10 cellular contexts compared by ENCODE assay signal in the genomic region with DNA sequence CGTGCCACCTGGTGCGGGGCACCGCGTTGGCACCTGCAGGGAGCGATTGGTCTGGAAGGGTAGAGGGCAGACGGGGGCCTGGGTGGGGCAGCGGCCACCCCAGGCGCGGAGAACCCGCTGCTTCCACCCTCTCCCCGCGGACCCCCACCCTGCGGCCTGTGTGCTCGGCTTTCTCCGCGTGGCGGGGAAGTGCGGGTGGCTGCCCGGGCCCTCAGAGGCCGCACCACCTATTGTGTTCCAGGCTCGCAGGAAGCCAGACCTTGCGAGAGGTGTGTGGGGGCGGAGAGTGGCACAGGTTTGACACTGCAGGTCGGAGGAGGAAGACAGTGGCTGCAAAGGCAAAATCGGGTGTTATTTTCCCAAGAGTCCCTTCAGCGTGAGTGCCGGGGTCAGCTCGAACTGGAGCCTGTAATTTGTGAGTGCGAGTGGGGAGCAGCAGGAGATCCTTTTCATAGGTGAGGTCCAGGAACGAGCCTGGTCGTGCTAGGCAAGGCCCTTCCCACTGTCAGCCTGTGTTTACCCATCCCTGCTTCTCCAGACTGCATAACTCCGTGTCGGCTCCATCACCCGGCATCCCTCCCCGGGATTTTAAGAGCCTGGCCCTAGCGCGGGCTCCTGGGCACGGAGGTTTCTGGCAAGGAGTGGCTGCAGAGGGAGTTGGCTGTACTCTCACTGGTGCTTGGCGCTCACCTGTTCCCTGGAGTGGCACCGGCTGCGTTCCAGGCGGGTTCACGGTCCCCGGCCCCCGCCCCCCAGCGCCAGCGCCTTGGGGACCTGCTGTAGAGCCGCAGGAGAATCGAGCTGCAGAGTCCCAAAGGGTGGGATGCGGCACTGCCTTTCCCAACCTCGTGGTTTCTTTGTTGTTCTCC. TPM values are rescaled to one million over a fixed set of nuclear protein-coding genes. Genes with fewer than 3 reads are reported as not detected.
DNase-seq lines count a peak whose midpoint lies in the region; ATAC-seq, FAIRE-seq and TF ChIP-seq lines count a peak whose summit lies in the region.
"Had no signal": no experiment of that assay in that cellular context is flagged by ENCODE, and none has a peak within 500 bp of the region (broad histone marks: within the 10 kb centered on the region; RNA-seq: fewer than 3 reads in every experiment).

No MANE protein-coding gene starts in this region.

- CTCF ChIA-PET in MCF 10A (lab: Yijun Ruan, JAX): interaction anchor here (0.6 to 1.4 kb wide), 5 partner anchors 10 to 50 kb away, joined by 3 to 5 read pairs (median 4); no protein-coding TSS in a partner anchor

- no peaks in the 10 kb centered on the region for H3K36me3 Mint-ChIP-seq in MCF 10A (ENCODE audit: insufficient read depth, unreplicated experiment)
- H3K36me3 Mint-ChIP-seq in natural killer cell: peaks cover 8% of the 10 kb centered on the region

- H3K27ac Mint-ChIP-seq in MCF 10A (ENCODE audit: low read depth, unreplicated experiment) (no peak overlapping the region), natural killer cell (no peak overlapping the region)

- intact Hi-C loops in MCF 10A (cut with micrococcal nuclease) (no loop called here), natural killer cell (cut with micrococcal nuclease) (no loop called here)

- TF ChIP-seq CTCF in MCF 10A (IDR thresholded peaks at IDR 0.05; ENCODE audit: unreplicated experiment): no peak
- TF ChIP-seq CTCF in natural killer cell (IDR thresholded peaks at IDR 0.05): no peak

- peak; percentile 65 to 82 for DNase-seq in NCI-H2081 (lab: John Stamatoyannopoulos, UW)
- DNase-seq in NCI-H2081 treated with DMSO at 0.1 percent for 48 hours (lab: John Stamatoyannopoulos, UW): no peak
- DNase-seq in NCI-H2107 treated with DMSO at 0.1 percent for 48 hours (lab: John Stamatoyannopoulos, UW; ENCODE audit: unreplicated experiment): peak; percentile 67
- DNase-seq in MCF 10A (ENCODE audit: unreplicated experiment): no peak
- no peak for DNase-seq in natural killer cell
- DNase-seq in inferior parietal cortex (ENCODE audit: extremely low spot score): no peak
- no peak for DNase-seq in HTR-8/SVneo (ENCODE audit: insufficient read length, low spot score)

- ATAC-seq in natural killer cell: peak in 2 of 3 donors; percentile 23 to 30
- no peak for ATAC-seq in HG02571 (IDR thresholded peaks at IDR 0.05; ENCODE audit: unreplicated experiment)

- H3K4me1 Mint-ChIP-seq in MCF 10A (ENCODE audit: insufficient read depth, unreplicated experiment) (no peaks in the 10 kb centered on the region), natural killer cell (peaks cover 10 to 20% of the 10 kb centered on the region in 2 donors)

- POLR2A ChIA-PET in MCF 10A (lab: Yijun Ruan, JAX): no interaction called here

- FAIRE-seq in HTR-8/SVneo (lab: Jason Lieb, UNC): no peak
- FAIRE-seq: A204.1, frontal cortex had no signal

- H3K9me3 Mint-ChIP-seq in MCF 10A (ENCODE audit: unreplicated experiment) (no peaks in the 10 kb centered on the region), natural killer cell (peaks cover 0 to 2% of the 10 kb centered on the region in 2 donors)

- H3K4me3 Mint-ChIP-seq in MCF 10A (ENCODE audit: unreplicated experiment): peak overlapping the region; percentile 75
- peak overlapping the region; percentile 84 for H3K4me3 Mint-ChIP-seq in natural killer cell

- no TSS peak for BruUV-seq in MCF 10A (replicated peaks; lab: Mats Ljungman, UMichigan)

- no peaks in the 10 kb centered on the region for H3K27me3 Mint-ChIP-seq in MCF 10A (ENCODE audit: insufficient read depth, unreplicated experiment)
- peaks cover 36 to 37% of the 10 kb centered on the region in 2 donors for H3K27me3 Mint-ChIP-seq in natural killer cell (ENCODE audit: low read depth in 2 of 2)

RNA-seq across cellular contexts. Expression of gene TBC1D30, which starts 0.9 kb away (rescaled TPM):
- total RNA-seq in MCF 10A (2022): 7.9 and 9.4 TPM in 2 replicates
- 1 to 10 TPM; 2.8 to 5.8 (median 4.7) TPM for total RNA-seq in natural killer cell

Comparison
In these comparisons a context has a peak if more than half of its experiments do, and no peak if none do; other contexts are left out.
1. DNase-seq: peak in NCI-H2081 (2 of 2) and NCI-H2107 treated with DMSO at 0.1 percent for 48 hours (single experiment); none in NCI-H2081 treated with DMSO at 0.1 percent for 48 hours (single experiment), MCF 10A (single experiment), natural killer cell (single experiment), inferior parietal cortex (single experiment) and HTR-8/SVneo (single experiment).